Comparison of ENCODE assay signal across 1 cellular context in the genomic region with DNA sequence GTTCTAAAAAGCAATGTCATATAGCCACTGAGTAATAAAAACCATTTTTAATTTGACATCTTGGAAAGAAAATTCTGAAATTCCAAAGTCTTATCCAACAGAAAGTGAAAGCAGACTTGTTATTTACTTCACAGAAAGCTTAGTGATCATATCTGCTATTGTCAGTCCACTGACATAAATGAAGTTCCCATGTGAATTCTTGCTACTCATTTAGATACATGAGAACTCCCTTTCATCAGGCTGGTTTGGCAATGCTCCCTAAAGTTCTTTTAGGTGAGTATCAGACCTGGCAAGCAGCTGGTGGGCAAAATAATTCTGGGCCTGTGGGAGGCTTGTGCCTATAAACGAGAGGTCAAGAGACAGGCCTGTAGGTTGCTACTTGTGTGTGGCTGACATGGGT.
TF ChIP-seq lines count a peak whose summit lies in the region.

No MANE protein-coding gene starts in this region.

TF ChIP-seq in WTC11, 78 proteins besides CTCF, POLR2A, EP300 and RAD21 (continued from another document):
- TF ChIP-seq, protein P1, sequence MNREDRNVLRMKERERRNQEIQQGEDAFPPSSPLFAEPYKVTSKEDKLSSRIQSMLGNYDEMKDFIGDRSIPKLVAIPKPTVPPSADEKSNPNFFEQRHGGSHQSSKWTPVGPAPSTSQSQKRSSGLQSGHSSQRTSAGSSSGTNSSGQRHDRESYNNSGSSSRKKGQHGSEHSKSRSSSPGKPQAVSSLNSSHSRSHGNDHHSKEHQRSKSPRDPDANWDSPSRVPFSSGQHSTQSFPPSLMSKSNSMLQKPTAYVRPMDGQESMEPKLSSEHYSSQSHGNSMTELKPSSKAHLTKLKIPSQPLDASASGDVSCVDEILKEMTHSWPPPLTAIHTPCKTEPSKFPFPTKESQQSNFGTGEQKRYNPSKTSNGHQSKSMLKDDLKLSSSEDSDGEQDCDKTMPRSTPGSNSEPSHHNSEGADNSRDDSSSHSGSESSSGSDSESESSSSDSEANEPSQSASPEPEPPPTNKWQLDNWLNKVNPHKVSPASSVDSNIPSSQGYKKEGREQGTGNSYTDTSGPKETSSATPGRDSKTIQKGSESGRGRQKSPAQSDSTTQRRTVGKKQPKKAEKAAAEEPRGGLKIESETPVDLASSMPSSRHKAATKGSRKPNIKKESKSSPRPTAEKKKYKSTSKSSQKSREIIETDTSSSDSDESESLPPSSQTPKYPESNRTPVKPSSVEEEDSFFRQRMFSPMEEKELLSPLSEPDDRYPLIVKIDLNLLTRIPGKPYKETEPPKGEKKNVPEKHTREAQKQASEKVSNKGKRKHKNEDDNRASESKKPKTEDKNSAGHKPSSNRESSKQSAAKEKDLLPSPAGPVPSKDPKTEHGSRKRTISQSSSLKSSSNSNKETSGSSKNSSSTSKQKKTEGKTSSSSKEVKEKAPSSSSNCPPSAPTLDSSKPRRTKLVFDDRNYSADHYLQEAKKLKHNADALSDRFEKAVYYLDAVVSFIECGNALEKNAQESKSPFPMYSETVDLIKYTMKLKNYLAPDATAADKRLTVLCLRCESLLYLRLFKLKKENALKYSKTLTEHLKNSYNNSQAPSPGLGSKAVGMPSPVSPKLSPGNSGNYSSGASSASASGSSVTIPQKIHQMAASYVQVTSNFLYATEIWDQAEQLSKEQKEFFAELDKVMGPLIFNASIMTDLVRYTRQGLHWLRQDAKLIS (CRISPR knock-in tag; IDR thresholded peaks at IDR 0.05; ENCODE audit: borderline replicate concordance) = no peak
- TF ChIP-seq, protein P2, sequence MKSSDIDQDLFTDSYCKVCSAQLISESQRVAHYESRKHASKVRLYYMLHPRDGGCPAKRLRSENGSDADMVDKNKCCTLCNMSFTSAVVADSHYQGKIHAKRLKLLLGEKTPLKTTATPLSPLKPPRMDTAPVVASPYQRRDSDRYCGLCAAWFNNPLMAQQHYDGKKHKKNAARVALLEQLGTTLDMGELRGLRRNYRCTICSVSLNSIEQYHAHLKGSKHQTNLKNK (CRISPR knock-in tag; IDR thresholded peaks at IDR 0.05) = no peak
- TF ChIP-seq ETV6 (CRISPR knock-in tag; IDR thresholded peaks at IDR 0.05) (no peak), GABPB1 (CRISPR knock-in tag; IDR thresholded peaks at IDR 0.05) (no peak), JUN (CRISPR knock-in tag; IDR thresholded peaks at IDR 0.05) (no peak), ZNF423 (CRISPR knock-in tag; IDR thresholded peaks at IDR 0.05) (no peak), GTF2I (CRISPR knock-in tag; conservative IDR thresholded peaks at IDR 0.05) (no peak)
- TF ChIP-seq, protein P3, sequence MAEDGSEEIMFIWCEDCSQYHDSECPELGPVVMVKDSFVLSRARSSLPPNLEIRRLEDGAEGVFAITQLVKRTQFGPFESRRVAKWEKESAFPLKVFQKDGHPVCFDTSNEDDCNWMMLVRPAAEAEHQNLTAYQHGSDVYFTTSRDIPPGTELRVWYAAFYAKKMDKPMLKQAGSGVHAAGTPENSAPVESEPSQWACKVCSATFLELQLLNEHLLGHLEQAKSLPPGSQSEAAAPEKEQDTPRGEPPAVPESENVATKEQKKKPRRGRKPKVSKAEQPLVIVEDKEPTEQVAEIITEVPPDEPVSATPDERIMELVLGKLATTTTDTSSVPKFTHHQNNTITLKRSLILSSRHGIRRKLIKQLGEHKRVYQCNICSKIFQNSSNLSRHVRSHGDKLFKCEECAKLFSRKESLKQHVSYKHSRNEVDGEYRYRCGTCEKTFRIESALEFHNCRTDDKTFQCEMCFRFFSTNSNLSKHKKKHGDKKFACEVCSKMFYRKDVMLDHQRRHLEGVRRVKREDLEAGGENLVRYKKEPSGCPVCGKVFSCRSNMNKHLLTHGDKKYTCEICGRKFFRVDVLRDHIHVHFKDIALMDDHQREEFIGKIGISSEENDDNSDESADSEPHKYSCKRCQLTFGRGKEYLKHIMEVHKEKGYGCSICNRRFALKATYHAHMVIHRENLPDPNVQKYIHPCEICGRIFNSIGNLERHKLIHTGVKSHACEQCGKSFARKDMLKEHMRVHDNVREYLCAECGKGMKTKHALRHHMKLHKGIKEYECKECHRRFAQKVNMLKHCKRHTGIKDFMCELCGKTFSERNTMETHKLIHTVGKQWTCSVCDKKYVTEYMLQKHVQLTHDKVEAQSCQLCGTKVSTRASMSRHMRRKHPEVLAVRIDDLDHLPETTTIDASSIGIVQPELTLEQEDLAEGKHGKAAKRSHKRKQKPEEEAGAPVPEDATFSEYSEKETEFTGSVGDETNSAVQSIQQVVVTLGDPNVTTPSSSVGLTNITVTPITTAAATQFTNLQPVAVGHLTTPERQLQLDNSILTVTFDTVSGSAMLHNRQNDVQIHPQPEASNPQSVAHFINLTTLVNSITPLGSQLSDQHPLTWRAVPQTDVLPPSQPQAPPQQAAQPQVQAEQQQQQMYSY (CRISPR knock-in tag; IDR thresholded peaks at IDR 0.05) = no peak
- TF ChIP-seq, protein P4, sequence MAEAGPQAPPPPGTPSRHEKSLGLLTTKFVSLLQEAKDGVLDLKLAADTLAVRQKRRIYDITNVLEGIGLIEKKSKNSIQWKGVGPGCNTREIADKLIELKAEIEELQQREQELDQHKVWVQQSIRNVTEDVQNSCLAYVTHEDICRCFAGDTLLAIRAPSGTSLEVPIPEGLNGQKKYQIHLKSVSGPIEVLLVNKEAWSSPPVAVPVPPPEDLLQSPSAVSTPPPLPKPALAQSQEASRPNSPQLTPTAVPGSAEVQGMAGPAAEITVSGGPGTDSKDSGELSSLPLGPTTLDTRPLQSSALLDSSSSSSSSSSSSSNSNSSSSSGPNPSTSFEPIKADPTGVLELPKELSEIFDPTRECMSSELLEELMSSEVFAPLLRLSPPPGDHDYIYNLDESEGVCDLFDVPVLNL (CRISPR knock-in tag; IDR thresholded peaks at IDR 0.05; ENCODE audit: borderline replicate concordance, low read depth) = no peak
- TF ChIP-seq, protein P5, sequence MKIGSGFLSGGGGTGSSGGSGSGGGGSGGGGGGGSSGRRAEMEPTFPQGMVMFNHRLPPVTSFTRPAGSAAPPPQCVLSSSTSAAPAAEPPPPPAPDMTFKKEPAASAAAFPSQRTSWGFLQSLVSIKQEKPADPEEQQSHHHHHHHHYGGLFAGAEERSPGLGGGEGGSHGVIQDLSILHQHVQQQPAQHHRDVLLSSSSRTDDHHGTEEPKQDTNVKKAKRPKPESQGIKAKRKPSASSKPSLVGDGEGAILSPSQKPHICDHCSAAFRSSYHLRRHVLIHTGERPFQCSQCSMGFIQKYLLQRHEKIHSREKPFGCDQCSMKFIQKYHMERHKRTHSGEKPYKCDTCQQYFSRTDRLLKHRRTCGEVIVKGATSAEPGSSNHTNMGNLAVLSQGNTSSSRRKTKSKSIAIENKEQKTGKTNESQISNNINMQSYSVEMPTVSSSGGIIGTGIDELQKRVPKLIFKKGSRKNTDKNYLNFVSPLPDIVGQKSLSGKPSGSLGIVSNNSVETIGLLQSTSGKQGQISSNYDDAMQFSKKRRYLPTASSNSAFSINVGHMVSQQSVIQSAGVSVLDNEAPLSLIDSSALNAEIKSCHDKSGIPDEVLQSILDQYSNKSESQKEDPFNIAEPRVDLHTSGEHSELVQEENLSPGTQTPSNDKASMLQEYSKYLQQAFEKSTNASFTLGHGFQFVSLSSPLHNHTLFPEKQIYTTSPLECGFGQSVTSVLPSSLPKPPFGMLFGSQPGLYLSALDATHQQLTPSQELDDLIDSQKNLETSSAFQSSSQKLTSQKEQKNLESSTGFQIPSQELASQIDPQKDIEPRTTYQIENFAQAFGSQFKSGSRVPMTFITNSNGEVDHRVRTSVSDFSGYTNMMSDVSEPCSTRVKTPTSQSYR (CRISPR knock-in tag; IDR thresholded peaks at IDR 0.05) = no peak
- TF ChIP-seq, protein P6, sequence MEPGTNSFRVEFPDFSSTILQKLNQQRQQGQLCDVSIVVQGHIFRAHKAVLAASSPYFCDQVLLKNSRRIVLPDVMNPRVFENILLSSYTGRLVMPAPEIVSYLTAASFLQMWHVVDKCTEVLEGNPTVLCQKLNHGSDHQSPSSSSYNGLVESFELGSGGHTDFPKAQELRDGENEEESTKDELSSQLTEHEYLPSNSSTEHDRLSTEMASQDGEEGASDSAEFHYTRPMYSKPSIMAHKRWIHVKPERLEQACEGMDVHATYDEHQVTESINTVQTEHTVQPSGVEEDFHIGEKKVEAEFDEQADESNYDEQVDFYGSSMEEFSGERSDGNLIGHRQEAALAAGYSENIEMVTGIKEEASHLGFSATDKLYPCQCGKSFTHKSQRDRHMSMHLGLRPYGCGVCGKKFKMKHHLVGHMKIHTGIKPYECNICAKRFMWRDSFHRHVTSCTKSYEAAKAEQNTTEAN (CRISPR knock-in tag; IDR thresholded peaks at IDR 0.05) = no peak
TF ChIP-seq in WTC11: peak in this region for 0.
